In the genomic region with DNA sequence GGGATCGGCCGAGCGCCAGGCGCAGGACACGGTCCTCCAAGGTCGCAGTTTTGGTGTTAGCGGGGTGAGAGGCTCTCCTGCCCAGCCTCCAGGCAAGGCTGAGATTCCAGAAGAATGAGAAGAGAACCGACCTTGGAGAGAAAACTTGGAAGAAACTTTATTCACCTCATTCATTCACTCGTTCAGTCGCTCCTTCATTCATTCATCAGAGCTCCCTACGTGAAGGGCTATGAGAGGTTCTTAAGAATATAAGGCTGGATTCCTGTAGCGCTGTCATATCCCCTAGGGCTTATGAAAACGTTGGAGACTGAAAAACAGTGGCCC, we compare ENCODE assay signal across 8 cellular contexts. TPM values are rescaled to one million over a fixed set of nuclear protein-coding genes. Genes with fewer than 3 reads are reported as not detected.
DNase-seq lines count a peak whose midpoint lies in the region; ATAC-seq and TF ChIP-seq lines count a peak whose summit lies in the region.

No MANE protein-coding gene starts in this region.

- peak overlapping the region; percentile 66 to 82 for H3K4me3 ChIP-seq in Panc1 (ENCODE audit: low read depth in 2 of 2, low read length in 2 of 2)
- peak overlapping the region; percentile 74 to 77 for H3K4me3 ChIP-seq in esophagus (ENCODE audit: low read depth in 1 of 2, low read length in 2 of 2)
- peak overlapping the region; percentile 72 to 90 for H3K4me3 ChIP-seq in prostate gland

- POLR2A ChIA-PET in Panc1 (lab: Charles Lee): interaction anchor here (0.5 kb wide), 1 partner anchor 22 kb away, joined by 3 read pairs; no protein-coding TSS in a partner anchor

- CTCF ChIA-PET in Panc1 (lab: Charles Lee): interaction anchor here (1.2 kb wide), 1 partner anchor 115 kb away, joined by 4 read pairs; no protein-coding TSS in a partner anchor

- TF ChIP-seq POLR2A in prostate gland (IDR thresholded peaks at IDR 0.05): no peak

- H3K9ac ChIP-seq in ES-I3 (ENCODE audit: low read depth, low read length): peak overlapping the region; percentile 68

- H3K36me3 ChIP-seq in ES-I3 (ENCODE audit: insufficient read depth, low read length) (no peaks in the 10 kb centered on the region), Panc1 (ENCODE audit: control insufficient read depth, insufficient read depth, low read length) (peaks cover 3% of the 10 kb centered on the region; the same call in 1 of the 2 replicates), esophagus (ENCODE audit: control insufficient read depth in 2 of 2, insufficient read depth in 2 of 2, low read length in 1 of 2) (no peaks in the 10 kb centered on the region), prostate gland (no peaks in the 10 kb centered on the region)

- WGBS in esophagus, 2 donors: 2% methylated on average over 13 of the region's 13 CpGs
- 1% methylated on average over 13 of the region's 13 CpGs for WGBS in prostate gland

- H3K4me1 ChIP-seq in ES-I3 (ENCODE audit: insufficient read depth, low read length) (peaks cover 13% of the 10 kb centered on the region), Panc1 (ENCODE audit: control insufficient read depth, insufficient read depth, low read length) (no peaks in the 10 kb centered on the region; the same call in 1 of the 2 replicates), esophagus (ENCODE audit: control insufficient read depth in 2 of 2, insufficient read depth in 2 of 2, low read length in 1 of 2) (peaks cover 4% of the 10 kb centered on the region in 2 donors), prostate gland (replicated peaks) (no peaks in the 10 kb centered on the region)

- ATAC-seq in Panc1 (no peak), GM19463 (IDR thresholded peaks at IDR 0.05; ENCODE audit: unreplicated experiment) (no peak)

- intact Hi-C loops in Panc1 (cut with micrococcal nuclease; ENCODE audit: unreplicated experiment) (no loop called here), prostate gland (cut with DNase I) (loop anchor here (2.0 kb wide), 1 partner anchor 195 kb away; no protein-coding TSS in a partner anchor)

- DNase-seq in Panc1 (ENCODE audit: low read depth, low spot score) (no peak), prostate gland (ENCODE audit: low spot score) (no peak), retina (no peak), NOMO-1 treated with dmso at 0.1 percent for 144 hours (lab: John Stamatoyannopoulos, UW; ENCODE audit: unreplicated experiment) (no peak), iPS-NIHi7 (ENCODE audit: extremely low spot score) (no peak)

- H3K9me3 ChIP-seq in ES-I3 (ENCODE audit: control insufficient read depth, insufficient read depth, low read length) (no peaks in the 10 kb centered on the region), Panc1 (ENCODE audit: control insufficient read depth, insufficient read depth, low read depth, low read length) (no peaks in the 10 kb centered on the region), esophagus (ENCODE audit: control insufficient read depth in 2 of 2, insufficient read depth in 1 of 2, low read depth in 1 of 2, low read length in 1 of 2) (no peaks in the 10 kb centered on the region), prostate gland (no peaks in the 10 kb centered on the region)

- H3K27me3 ChIP-seq in Panc1 (ENCODE audit: control insufficient read depth, insufficient read depth, low read length) (no peaks in the 10 kb centered on the region), esophagus (ENCODE audit: control insufficient read depth in 1 of 2, insufficient read depth in 2 of 2, low read length in 2 of 2) (no peaks in the 10 kb centered on the region), prostate gland (replicated peaks; ENCODE audit: insufficient read depth) (no peaks in the 10 kb centered on the region)

- H3K27ac ChIP-seq in Panc1 (ENCODE audit: low read length) (peak overlapping the region; percentile 66), esophagus (ENCODE audit: low read depth in 2 of 2, low read length in 1 of 2) (no peak overlapping the region), prostate gland (peak overlapping the region; percentile 86 to 87)

- in situ Hi-C loops in Panc1 (cut with HindIII; ENCODE audit: low pct_unique_long_range_greater_than_20kb, low sequenced_read_pairs): no loop called here

- no TSS peak for BruUV-seq in Panc1 (replicated peaks; lab: Mats Ljungman, UMichigan)

- TF ChIP-seq CTCF in Panc1 (IDR thresholded peaks at IDR 0.05) (no peak), prostate gland (IDR thresholded peaks at IDR 0.05) (no peak)

RNA-seq across cellular contexts. Expression of a gene that starts 1.0 kb away (rescaled TPM):
- total RNA-seq in Panc1 (2021; ENCODE audit: unreplicated experiment) (36.5 TPM), prostate gland (10 to 100 TPM; 48.6 to 56.6 TPM)
- polyA plus RNA-seq in Panc1 (2012; ENCODE audit: insufficient read length): 30.7 TPM
- 1 to 10 TPM; 2.4 to 3.2 TPM for polyA plus RNA-seq in esophagus

Comparison
In these comparisons a context has a peak if more than half of its experiments do, and no peak if none do; other contexts are left out.
1. H3K27ac ChIP-seq: peak in Panc1 (single experiment) and prostate gland (2 of 2); none in esophagus (0 of 2).
2. Peak in every context shown above with its lines, with median percentiles within 50 percentile points of each other: H3K4me3 ChIP-seq.